In genomic region chr17:21572148-21572547, GRCh38 we compare ENCODE assay signal across 4 cellular contexts.
A peak's percentile ranks its signal among the peaks of the same experiment; 100 is the strongest.
DNase-seq lines count a peak whose midpoint lies in the region; ATAC-seq, FAIRE-seq and TF ChIP-seq lines count a peak whose summit lies in the region.
"Not testable (repeated sequence)": the region's sequence is repeated elsewhere in the genome, so short reads cannot be mapped to it uniquely, and the experiment has no call there.

No MANE protein-coding gene starts in this region.

- 18% methylated on average over 1 of the region's 1 CpG for WGBS in right lobe of liver (ENCODE audit: insufficient coverage, low coverage, low lambda C conversion rate, missing lambda C conversion rate)

- peak; percentile 51 for ATAC-seq in left lobe of liver
- ATAC-seq in right lobe of liver, result peak in 3 of 4 donors; percentile 33 to 59 (median 54)

- H3K27me3 ChIP-seq in right lobe of liver, result not testable (repeated sequence)

- not testable (repeated sequence) for H3K36me3 ChIP-seq in right lobe of liver

- H3K9me3 ChIP-seq in right lobe of liver, result not testable (repeated sequence)

- not testable (repeated sequence) for H3K27ac ChIP-seq in right lobe of liver

- intact Hi-C loops in right lobe of liver (cut with DNase I), result not testable (repeated sequence)

- peak; percentile 33 for FAIRE-seq in HTR-8/SVneo (lab: Jason Lieb, UNC)

- not testable (repeated sequence) for H3K4me1 ChIP-seq in right lobe of liver

- not testable (repeated sequence) for TF ChIP-seq POLR2A in right lobe of liver (IDR thresholded peaks at IDR 0.05)

- not testable (repeated sequence) for TF ChIP-seq CTCF in LNCaP clone FGC (IDR thresholded peaks at IDR 0.05; ENCODE audit: control insufficient read depth, extremely low read depth, insufficient read depth); right lobe of liver (IDR thresholded peaks at IDR 0.05)

- H3K4me3 ChIP-seq in LNCaP clone FGC (ENCODE audit: low read depth, low read length); right lobe of liver: not testable (repeated sequence)

- DNase-seq in HTR-8/SVneo (ENCODE audit: insufficient read length, low spot score); left lobe of liver (ENCODE audit: low spot score); right lobe of liver: not testable (repeated sequence)
- peak; percentile 42 for DNase-seq in LNCaP clone FGC (ENCODE audit: low read depth)
